In the genomic region with DNA sequence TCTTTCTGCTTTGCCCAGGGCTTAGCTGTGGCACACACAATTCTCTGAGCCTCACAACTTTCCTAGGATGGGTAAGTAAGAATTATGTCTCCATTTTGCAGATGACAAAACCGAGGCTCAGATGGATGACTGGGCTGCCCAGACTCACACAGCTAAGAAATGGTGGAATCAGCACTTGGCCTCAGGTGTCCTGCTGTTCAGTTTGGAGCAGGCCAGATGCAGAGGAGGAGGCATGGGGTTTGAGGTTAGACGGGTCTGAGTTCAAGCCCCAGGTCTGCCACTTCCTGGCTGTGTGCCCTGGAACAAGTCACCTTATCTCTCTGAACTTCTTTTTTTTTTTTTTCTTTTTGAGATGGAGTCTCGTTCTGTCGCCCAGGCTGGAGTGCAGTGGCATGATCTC, we compare ENCODE assay signal across 1 cellular context.
TF ChIP-seq lines count a peak whose summit lies in the region.

No MANE protein-coding gene starts in this region.

TF ChIP-seq in GM23338, 12 proteins besides CTCF, POLR2A, EP300 and RAD21 (continued from another document):
- no peak for TF ChIP-seq ZNF462 (CRISPR knock-in tag; IDR thresholded peaks at IDR 0.05)
